Comparison of ENCODE assay signal across 1 cellular context in genomic region chr1:153968400-153968799, GRCh38.
TF ChIP-seq lines count a peak whose summit lies in the region.

No MANE protein-coding gene starts in this region.

TF ChIP-seq in GM12878, 131 proteins besides CTCF, POLR2A, EP300 and RAD21:
- TF ChIP-seq CUX1 (IDR thresholded peaks at IDR 0.05; ENCODE audit: insufficient replicate concordance, low read depth, low read length): no peak
- no peak for TF ChIP-seq MEF2A (IDR thresholded peaks at IDR 0.05; ENCODE audit: insufficient read depth, low read depth, low read length)
- no peak for TF ChIP-seq SIN3A (IDR thresholded peaks at IDR 0.05; ENCODE audit: low read depth, low read length)
- no peak for TF ChIP-seq TAF1 (IDR thresholded peaks at IDR 0.05; ENCODE audit: borderline replicate concordance, low read depth, low read length)
- TF ChIP-seq MLLT1 (IDR thresholded peaks at IDR 0.05): no peak
- TF ChIP-seq CHD4 (IDR thresholded peaks at IDR 0.05): no peak
- no peak for TF ChIP-seq LARP7 (IDR thresholded peaks at IDR 0.05)
- TF ChIP-seq NR2C1 (IDR thresholded peaks at IDR 0.05): no peak
- TF ChIP-seq ZNF217 (IDR thresholded peaks at IDR 0.05): no peak
- TF ChIP-seq, protein P1, sequence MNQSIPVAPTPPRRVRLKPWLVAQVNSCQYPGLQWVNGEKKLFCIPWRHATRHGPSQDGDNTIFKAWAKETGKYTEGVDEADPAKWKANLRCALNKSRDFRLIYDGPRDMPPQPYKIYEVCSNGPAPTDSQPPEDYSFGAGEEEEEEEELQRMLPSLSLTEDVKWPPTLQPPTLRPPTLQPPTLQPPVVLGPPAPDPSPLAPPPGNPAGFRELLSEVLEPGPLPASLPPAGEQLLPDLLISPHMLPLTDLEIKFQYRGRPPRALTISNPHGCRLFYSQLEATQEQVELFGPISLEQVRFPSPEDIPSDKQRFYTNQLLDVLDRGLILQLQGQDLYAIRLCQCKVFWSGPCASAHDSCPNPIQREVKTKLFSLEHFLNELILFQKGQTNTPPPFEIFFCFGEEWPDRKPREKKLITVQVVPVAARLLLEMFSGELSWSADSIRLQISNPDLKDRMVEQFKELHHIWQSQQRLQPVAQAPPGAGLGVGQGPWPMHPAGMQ (IDR thresholded peaks at IDR 0.05; ENCODE audit: borderline replicate concordance): no peak
- TF ChIP-seq IRF4 (IDR thresholded peaks at IDR 0.05; ENCODE audit: low read depth, low read length): no peak
- no peak for TF ChIP-seq ATF2 (IDR thresholded peaks at IDR 0.05; ENCODE audit: low read length)
